ENCODE assay signal across 8 cellular contexts in genomic region chr20:53917145-53918009, GRCh38.
DNase-seq lines count a peak whose midpoint lies in the region; ATAC-seq and TF ChIP-seq lines count a peak whose summit lies in the region.

No MANE protein-coding gene starts in this region.

- H3K4me3 Mint-ChIP-seq in activated CD4-positive, alpha-beta T cell treated with anti-CD3 and anti-CD28 coated beads, Interleukin-2, amount 10 ng/mL, durations not matched to agents 24 days and 14 days, result no peak overlapping the region
- H3K4me3 Mint-ChIP-seq in glutamatergic neuron (ENCODE audit: unreplicated experiment), result no peak overlapping the region
- H3K4me3 Mint-ChIP-seq in naive thymus-derived CD8-positive, alpha-beta T cell, result peak overlapping the region in 2 of 10 donors; percentile 7 to 47

- H3K27me3 Mint-ChIP-seq in activated CD4-positive, alpha-beta T cell treated with anti-CD3 and anti-CD28 coated beads, Interleukin-2, amount 10 ng/mL, durations not matched to agents 24 days and 14 days, result peaks cover 2% of the 10 kb centered on the region
- peaks cover 6% of the 10 kb centered on the region for H3K27me3 Mint-ChIP-seq in glutamatergic neuron (ENCODE audit: unreplicated experiment)
- no peaks in the 10 kb centered on the region for H3K27me3 Mint-ChIP-seq in naive thymus-derived CD8-positive, alpha-beta T cell

- TF ChIP-seq CTCF in glutamatergic neuron (IDR thresholded peaks at IDR 0.05; ENCODE audit: partially characterized antibody, unreplicated experiment), result no peak

- intact Hi-C loops in activated CD4-positive, alpha-beta T cell treated with anti-CD3 and anti-CD28 coated beads, Interleukin-2, amount 10 ng/mL, durations not matched to agents 24 days and 14 days (cut with micrococcal nuclease), result loop anchor here (2.0 to 5.0 kb wide), 3 partner anchors 17 to 260 kb away; no protein-coding TSS in a partner anchor
- intact Hi-C loops in sciatic nerve (cut with DNase I), result loop anchor here (5.0 kb wide), 1 partner anchor 340 kb away; no protein-coding TSS in a partner anchor

- H3K36me3 Mint-ChIP-seq in activated CD4-positive, alpha-beta T cell treated with anti-CD3 and anti-CD28 coated beads, Interleukin-2, amount 10 ng/mL, durations not matched to agents 24 days and 14 days (ENCODE audit: low read depth), result no peaks in the 10 kb centered on the region
- H3K36me3 Mint-ChIP-seq in glutamatergic neuron (ENCODE audit: unreplicated experiment), result no peaks in the 10 kb centered on the region
- no peaks in the 10 kb centered on the region for H3K36me3 Mint-ChIP-seq in naive thymus-derived CD8-positive, alpha-beta T cell

- peak overlapping the region; percentile 54 for H3K27ac Mint-ChIP-seq in activated CD4-positive, alpha-beta T cell treated with anti-CD3 and anti-CD28 coated beads, Interleukin-2, amount 10 ng/mL, durations not matched to agents 24 days and 14 days
- H3K27ac Mint-ChIP-seq in glutamatergic neuron (ENCODE audit: unreplicated experiment), result peak overlapping the region; percentile 2
- peak overlapping the region in 5 of 10 donors; percentile 6 to 77 (median 69) for H3K27ac Mint-ChIP-seq in naive thymus-derived CD8-positive, alpha-beta T cell

- POLR2A ChIA-PET in naive thymus-derived CD8-positive, alpha-beta T cell (lab: Charles Lee), result interaction anchor here (0.6 to 3.2 kb wide), 13 partner anchors 10 to 362 kb away, joined by 3 to 18 read pairs (median 5); no protein-coding TSS in a partner anchor

- DNase-seq in activated CD4-positive, alpha-beta T cell treated with anti-CD3 and anti-CD28 coated beads, Interleukin-2, amount 10 ng/mL, durations not matched to agents 24 days and 14 days, result no peak
- no peak for DNase-seq in activated CD4-positive, alpha-beta T cell treated with anti-CD3 and anti-CD28 coated beads, Interleukin-2, amount 50 U/mL, for 4 hours
- DNase-seq in UCSD-AML1 (lab: John Stamatoyannopoulos, UW; ENCODE audit: unreplicated experiment) (peak; percentile 37), glutamatergic neuron (no peak), sciatic nerve (ENCODE audit: low spot score) (no peak)
- no peak for DNase-seq in stimulated activated naive CD4-positive, alpha-beta T cell treated with Interleukin-2 at 50 U/mL for 16 hours (lab: John Stamatoyannopoulos, UW)
- DNase-seq in naive thymus-derived CD8-positive, alpha-beta T cell, result no peak

- H3K9me3 Mint-ChIP-seq in activated CD4-positive, alpha-beta T cell treated with anti-CD3 and anti-CD28 coated beads, Interleukin-2, amount 10 ng/mL, durations not matched to agents 24 days and 14 days, result no peaks in the 10 kb centered on the region
- H3K9me3 Mint-ChIP-seq in glutamatergic neuron (ENCODE audit: unreplicated experiment), result peaks cover 4% of the 10 kb centered on the region
- no peaks in the 10 kb centered on the region for H3K9me3 Mint-ChIP-seq in naive thymus-derived CD8-positive, alpha-beta T cell

- peak; percentile 62 for ATAC-seq in HG03060 (IDR thresholded peaks at IDR 0.05; ENCODE audit: low read depth, unreplicated experiment)
- ATAC-seq in sciatic nerve, result peak; percentile 41
- no peak for ATAC-seq in naive thymus-derived CD8-positive, alpha-beta T cell

- peaks cover 37% of the 10 kb centered on the region for H3K4me1 Mint-ChIP-seq in activated CD4-positive, alpha-beta T cell treated with anti-CD3 and anti-CD28 coated beads, Interleukin-2, amount 10 ng/mL, durations not matched to agents 24 days and 14 days
- H3K4me1 Mint-ChIP-seq in glutamatergic neuron (ENCODE audit: low read depth, unreplicated experiment), result peaks cover 26% of the 10 kb centered on the region
- peaks cover 14 to 47% (median 27%) of the 10 kb centered on the region in 4 donors for H3K4me1 Mint-ChIP-seq in naive thymus-derived CD8-positive, alpha-beta T cell

Comparison
In these comparisons a context has a peak if more than half of its experiments do, and no peak if none do; other contexts are left out.
1. ATAC-seq: peak in HG03060 (single experiment) and sciatic nerve (single experiment); none in naive thymus-derived CD8-positive, alpha-beta T cell (0 of 2).